In the genomic region with DNA sequence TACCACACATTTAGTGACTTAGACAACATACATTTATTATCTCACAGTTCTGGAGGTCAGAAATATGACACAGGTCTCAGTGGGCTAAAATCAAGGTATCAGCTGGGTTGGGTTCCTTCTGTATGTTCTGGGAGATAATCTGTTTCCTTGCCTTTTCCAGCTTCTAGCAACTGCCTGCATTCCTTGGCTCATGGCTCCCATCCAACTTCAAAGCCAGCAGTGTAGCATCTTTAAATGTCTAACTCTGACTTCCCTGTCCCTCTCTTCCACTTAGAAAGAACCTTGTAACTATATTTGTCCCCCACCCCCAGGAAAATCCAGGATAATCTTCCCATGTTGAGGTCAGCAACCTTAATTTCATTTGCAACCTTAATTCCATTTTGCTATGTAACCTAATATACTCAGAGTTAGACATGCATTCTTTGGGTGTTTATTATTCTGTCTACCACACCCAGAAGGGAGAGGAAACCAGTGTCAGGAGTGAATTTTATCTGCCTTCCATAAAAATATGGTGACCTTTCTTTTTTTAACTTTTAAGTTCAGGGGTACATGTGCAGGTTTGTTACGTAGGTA, we compare ENCODE assay signal across 18 cellular contexts.
"Had no signal": no experiment of that assay in that cellular context is flagged by ENCODE, and none has a peak within 500 bp of the region (broad histone marks: within the 10 kb centered on the region; RNA-seq: fewer than 3 reads in every experiment).

No MANE protein-coding gene starts in this region.

- H3K4me3 ChIP-seq: adrenal gland, gastrocnemius medialis, heart left ventricle, left ventricle myocardium inferior, thyroid gland had no signal

- H3K4me1 ChIP-seq: adrenal gland, gastrocnemius medialis, heart left ventricle, left ventricle myocardium inferior, thyroid gland had no signal

- H3K27ac ChIP-seq: adrenal gland, gastrocnemius medialis, heart left ventricle, left ventricle myocardium inferior, thyroid gland had no signal

- DNase-seq: activated CD4-positive, alpha-beta T cell treated with anti-CD3 and anti-CD28 coated beads for 1 hour; activated effector memory CD4-positive, alpha-beta T cell treated with anti-CD3 and anti-CD28 coated beads, Interleukin-2, amount 50 U/mL, for 16 hours; activated naive CD4-positive, alpha-beta T cell treated with anti-CD3 and anti-CD28 coated beads, Interleukin-2, amount 50 U/mL, for 16 hours; activated T-cell treated with anti-CD3 and anti-CD28 coated beads, Interleukin-2, amount 50 U/mL, for 72 hours; adrenal gland; gastrocnemius medialis; heart left ventricle; kidney glomerular epithelial cell; left ventricle myocardium inferior; mammary epithelial cell; midbrain; nephron progenitor cell; nucleus accumbens; retina; stimulated activated CD4-positive, alpha-beta T cell treated with anti-CD3 and anti-CD28 coated beads, Interleukin-2, amount 100 ng/mL, for 24 hours; stimulated activated naive CD4-positive, alpha-beta T cell treated with Interleukin-2 at 50 U/mL for 16 hours; T1000; thyroid gland had no signal

- H3K9me3 ChIP-seq: adrenal gland, gastrocnemius medialis, left ventricle myocardium inferior, thyroid gland had no signal

- H3K27me3 ChIP-seq: adrenal gland, gastrocnemius medialis, heart left ventricle, thyroid gland had no signal

- H3K36me3 ChIP-seq: adrenal gland, gastrocnemius medialis, heart left ventricle, left ventricle myocardium inferior, thyroid gland had no signal
